In the genomic region with DNA sequence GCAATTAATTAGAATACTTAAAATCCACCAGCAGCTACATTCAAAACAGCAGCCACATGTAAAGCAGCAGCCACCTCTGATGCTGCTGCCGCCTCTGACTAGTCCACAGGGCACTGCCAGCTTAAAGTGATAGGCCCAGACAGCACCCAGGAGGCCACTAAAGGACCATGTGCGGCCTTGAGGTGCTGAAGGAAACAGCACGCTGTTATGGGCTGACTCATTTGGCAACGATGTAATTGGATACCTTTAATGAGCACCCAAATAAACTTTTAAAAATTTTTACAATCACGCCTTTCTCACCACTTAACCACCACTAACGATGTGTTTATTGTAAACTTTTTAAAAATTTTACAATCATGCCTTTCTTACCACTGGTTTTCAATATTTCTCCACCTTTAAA, we compare ENCODE assay signal across 2 cellular contexts.
TF ChIP-seq lines count a peak whose summit lies in the region.

No MANE protein-coding gene starts in this region.

TF ChIP-seq in GM23338, 12 proteins besides CTCF, POLR2A, EP300 and RAD21 (continued from another document and continues in another):
- no peak for TF ChIP-seq ZNF462 (CRISPR knock-in tag; IDR thresholded peaks at IDR 0.05)
- no peak for TF ChIP-seq CREB1 (CRISPR knock-in tag; IDR thresholded peaks at IDR 0.05; ENCODE audit: low read depth)
- no peak for TF ChIP-seq NANOG (IDR thresholded peaks at IDR 0.05; ENCODE audit: borderline replicate concordance)
- no peak for TF ChIP-seq REST (IDR thresholded peaks at IDR 0.05; ENCODE audit: unreplicated experiment)
- TF ChIP-seq EZH2 (IDR thresholded peaks at IDR 0.05; ENCODE audit: low read depth, unreplicated experiment): no peak
- no peak for TF ChIP-seq POLR2AphosphoS5 (IDR thresholded peaks at IDR 0.05; ENCODE audit: low read depth)
- TF ChIP-seq STAT1 (IDR thresholded peaks at IDR 0.05; ENCODE audit: unreplicated experiment): no peak
- TF ChIP-seq EZH2phosphoT487 (IDR thresholded peaks at IDR 0.05; ENCODE audit: unreplicated experiment): no peak
- TF ChIP-seq, protein P1, sequence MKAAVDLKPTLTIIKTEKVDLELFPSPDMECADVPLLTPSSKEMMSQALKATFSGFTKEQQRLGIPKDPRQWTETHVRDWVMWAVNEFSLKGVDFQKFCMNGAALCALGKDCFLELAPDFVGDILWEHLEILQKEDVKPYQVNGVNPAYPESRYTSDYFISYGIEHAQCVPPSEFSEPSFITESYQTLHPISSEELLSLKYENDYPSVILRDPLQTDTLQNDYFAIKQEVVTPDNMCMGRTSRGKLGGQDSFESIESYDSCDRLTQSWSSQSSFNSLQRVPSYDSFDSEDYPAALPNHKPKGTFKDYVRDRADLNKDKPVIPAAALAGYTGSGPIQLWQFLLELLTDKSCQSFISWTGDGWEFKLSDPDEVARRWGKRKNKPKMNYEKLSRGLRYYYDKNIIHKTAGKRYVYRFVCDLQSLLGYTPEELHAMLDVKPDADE (IDR thresholded peaks at IDR 0.05): no peak
- TF ChIP-seq JUNB (IDR thresholded peaks at IDR 0.05; ENCODE audit: unreplicated experiment): no peak

TF ChIP-seq in GM12878, 131 proteins besides CTCF, POLR2A, EP300 and RAD21 (continued from another document):
- TF ChIP-seq, protein P2, sequence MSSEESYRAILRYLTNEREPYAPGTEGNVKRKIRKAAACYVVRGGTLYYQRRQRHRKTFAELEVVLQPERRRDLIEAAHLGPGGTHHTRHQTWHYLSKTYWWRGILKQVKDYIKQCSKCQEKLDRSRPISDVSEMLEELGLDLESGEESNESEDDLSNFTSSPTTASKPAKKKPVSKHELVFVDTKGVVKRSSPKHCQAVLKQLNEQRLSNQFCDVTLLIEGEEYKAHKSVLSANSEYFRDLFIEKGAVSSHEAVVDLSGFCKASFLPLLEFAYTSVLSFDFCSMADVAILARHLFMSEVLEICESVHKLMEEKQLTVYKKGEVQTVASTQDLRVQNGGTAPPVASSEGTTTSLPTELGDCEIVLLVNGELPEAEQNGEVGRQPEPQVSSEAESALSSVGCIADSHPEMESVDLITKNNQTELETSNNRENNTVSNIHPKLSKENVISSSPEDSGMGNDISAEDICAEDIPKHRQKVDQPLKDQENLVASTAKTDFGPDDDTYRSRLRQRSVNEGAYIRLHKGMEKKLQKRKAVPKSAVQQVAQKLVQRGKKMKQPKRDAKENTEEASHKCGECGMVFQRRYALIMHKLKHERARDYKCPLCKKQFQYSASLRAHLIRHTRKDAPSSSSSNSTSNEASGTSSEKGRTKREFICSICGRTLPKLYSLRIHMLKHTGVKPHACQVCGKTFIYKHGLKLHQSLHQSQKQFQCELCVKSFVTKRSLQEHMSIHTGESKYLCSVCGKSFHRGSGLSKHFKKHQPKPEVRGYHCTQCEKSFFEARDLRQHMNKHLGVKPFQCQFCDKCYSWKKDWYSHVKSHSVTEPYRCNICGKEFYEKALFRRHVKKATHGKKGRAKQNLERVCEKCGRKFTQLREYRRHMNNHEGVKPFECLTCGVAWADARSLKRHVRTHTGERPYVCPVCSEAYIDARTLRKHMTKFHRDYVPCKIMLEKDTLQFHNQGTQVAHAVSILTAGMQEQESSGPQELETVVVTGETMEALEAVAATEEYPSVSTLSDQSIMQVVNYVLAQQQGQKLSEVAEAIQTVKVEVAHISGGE (CRISPR knock-in tag; IDR thresholded peaks at IDR 0.05): no peak
- TF ChIP-seq ZNF384 (IDR thresholded peaks at IDR 0.05; ENCODE audit: borderline replicate concordance, low read depth, low read length): no peak
- no peak for TF ChIP-seq ZNF217 (IDR thresholded peaks at IDR 0.05)
- no peak for TF ChIP-seq HCFC1 (IDR thresholded peaks at IDR 0.05; ENCODE audit: low read length)
- TF ChIP-seq, protein P3, sequence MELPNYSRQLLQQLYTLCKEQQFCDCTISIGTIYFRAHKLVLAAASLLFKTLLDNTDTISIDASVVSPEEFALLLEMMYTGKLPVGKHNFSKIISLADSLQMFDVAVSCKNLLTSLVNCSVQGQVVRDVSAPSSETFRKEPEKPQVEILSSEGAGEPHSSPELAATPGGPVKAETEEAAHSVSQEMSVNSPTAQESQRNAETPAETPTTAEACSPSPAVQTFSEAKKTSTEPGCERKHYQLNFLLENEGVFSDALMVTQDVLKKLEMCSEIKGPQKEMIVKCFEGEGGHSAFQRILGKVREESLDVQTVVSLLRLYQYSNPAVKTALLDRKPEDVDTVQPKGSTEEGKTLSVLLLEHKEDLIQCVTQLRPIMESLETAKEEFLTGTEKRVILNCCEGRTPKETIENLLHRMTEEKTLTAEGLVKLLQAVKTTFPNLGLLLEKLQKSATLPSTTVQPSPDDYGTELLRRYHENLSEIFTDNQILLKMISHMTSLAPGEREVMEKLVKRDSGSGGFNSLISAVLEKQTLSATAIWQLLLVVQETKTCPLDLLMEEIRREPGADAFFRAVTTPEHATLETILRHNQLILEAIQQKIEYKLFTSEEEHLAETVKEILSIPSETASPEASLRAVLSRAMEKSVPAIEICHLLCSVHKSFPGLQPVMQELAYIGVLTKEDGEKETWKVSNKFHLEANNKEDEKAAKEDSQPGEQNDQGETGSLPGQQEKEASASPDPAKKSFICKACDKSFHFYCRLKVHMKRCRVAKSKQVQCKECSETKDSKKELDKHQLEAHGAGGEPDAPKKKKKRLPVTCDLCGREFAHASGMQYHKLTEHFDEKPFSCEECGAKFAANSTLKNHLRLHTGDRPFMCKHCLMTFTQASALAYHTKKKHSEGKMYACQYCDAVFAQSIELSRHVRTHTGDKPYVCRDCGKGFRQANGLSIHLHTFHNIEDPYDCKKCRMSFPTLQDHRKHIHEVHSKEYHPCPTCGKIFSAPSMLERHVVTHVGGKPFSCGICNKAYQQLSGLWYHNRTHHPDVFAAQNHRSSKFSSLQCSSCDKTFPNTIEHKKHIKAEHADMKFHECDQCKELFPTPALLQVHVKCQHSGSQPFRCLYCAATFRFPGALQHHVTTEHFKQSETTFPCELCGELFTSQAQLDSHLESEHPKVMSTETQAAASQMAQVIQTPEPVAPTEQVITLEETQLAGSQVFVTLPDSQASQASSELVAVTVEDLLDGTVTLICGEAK (IDR thresholded peaks at IDR 0.05; ENCODE audit: borderline replicate concordance): no peak
- no peak for TF ChIP-seq PAX5 (IDR thresholded peaks at IDR 0.05; ENCODE audit: borderline replicate concordance, low read depth, low read length)
- no peak for TF ChIP-seq NFXL1 (IDR thresholded peaks at IDR 0.05; ENCODE audit: borderline replicate concordance)
- no peak for TF ChIP-seq RELB (IDR thresholded peaks at IDR 0.05; ENCODE audit: low read depth)
- no peak for TF ChIP-seq ZBED1 (IDR thresholded peaks at IDR 0.05; ENCODE audit: borderline replicate concordance)
- TF ChIP-seq, protein P4, sequence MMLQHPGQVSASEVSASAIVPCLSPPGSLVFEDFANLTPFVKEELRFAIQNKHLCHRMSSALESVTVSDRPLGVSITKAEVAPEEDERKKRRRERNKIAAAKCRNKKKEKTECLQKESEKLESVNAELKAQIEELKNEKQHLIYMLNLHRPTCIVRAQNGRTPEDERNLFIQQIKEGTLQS (IDR thresholded peaks at IDR 0.05; ENCODE audit: borderline replicate concordance, extremely low read depth, low read depth, low read length): no peak
- no peak for TF ChIP-seq GATAD2B (conservative IDR thresholded peaks at IDR 0.05; ENCODE audit: low read depth)
- no peak for TF ChIP-seq BRCA1 (IDR thresholded peaks at IDR 0.05; ENCODE audit: low read depth, low read length)
- no peak for TF ChIP-seq PML (IDR thresholded peaks at IDR 0.05; ENCODE audit: low read length)
- no peak for TF ChIP-seq SUZ12 (IDR thresholded peaks at IDR 0.05; ENCODE audit: unreplicated experiment)
- TF ChIP-seq SMAD5 (IDR thresholded peaks at IDR 0.05; ENCODE audit: low read depth): no peak
- no peak for TF ChIP-seq TCF3 (IDR thresholded peaks at IDR 0.05; ENCODE audit: borderline replicate concordance, insufficient read depth, low read depth, low read length)
- no peak for TF ChIP-seq SREBF1 (IDR thresholded peaks at IDR 0.05; ENCODE audit: low read length)
